In genomic region chr7:54888736-54889082, GRCh38 we compare ENCODE assay signal across 1 cellular context.
TF ChIP-seq lines count a peak whose summit lies in the region.

No MANE protein-coding gene starts in this region.

TF ChIP-seq in GM23338, 12 proteins besides CTCF, POLR2A, EP300 and RAD21 (continued from another document):
- TF ChIP-seq, protein P1, sequence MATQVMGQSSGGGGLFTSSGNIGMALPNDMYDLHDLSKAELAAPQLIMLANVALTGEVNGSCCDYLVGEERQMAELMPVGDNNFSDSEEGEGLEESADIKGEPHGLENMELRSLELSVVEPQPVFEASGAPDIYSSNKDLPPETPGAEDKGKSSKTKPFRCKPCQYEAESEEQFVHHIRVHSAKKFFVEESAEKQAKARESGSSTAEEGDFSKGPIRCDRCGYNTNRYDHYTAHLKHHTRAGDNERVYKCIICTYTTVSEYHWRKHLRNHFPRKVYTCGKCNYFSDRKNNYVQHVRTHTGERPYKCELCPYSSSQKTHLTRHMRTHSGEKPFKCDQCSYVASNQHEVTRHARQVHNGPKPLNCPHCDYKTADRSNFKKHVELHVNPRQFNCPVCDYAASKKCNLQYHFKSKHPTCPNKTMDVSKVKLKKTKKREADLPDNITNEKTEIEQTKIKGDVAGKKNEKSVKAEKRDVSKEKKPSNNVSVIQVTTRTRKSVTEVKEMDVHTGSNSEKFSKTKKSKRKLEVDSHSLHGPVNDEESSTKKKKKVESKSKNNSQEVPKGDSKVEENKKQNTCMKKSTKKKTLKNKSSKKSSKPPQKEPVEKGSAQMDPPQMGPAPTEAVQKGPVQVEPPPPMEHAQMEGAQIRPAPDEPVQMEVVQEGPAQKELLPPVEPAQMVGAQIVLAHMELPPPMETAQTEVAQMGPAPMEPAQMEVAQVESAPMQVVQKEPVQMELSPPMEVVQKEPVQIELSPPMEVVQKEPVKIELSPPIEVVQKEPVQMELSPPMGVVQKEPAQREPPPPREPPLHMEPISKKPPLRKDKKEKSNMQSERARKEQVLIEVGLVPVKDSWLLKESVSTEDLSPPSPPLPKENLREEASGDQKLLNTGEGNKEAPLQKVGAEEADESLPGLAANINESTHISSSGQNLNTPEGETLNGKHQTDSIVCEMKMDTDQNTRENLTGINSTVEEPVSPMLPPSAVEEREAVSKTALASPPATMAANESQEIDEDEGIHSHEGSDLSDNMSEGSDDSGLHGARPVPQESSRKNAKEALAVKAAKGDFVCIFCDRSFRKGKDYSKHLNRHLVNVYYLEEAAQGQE (IDR thresholded peaks at IDR 0.05; ENCODE audit: unreplicated experiment), result no peak
TF ChIP-seq in GM23338: peak in this region for 0.
